Comparison of ENCODE assay signal across 1 cellular context in genomic region chr20:49184691-49185070, GRCh38.
TF ChIP-seq lines count a peak whose summit lies in the region.

No MANE protein-coding gene starts in this region.

TF ChIP-seq in WTC11, 78 proteins besides CTCF, POLR2A, EP300 and RAD21 (continued from another document):
- TF ChIP-seq ARID4B (CRISPR knock-in tag; IDR thresholded peaks at IDR 0.05; ENCODE audit: borderline replicate concordance) (no peak), CREB1 (CRISPR knock-in tag; IDR thresholded peaks at IDR 0.05) (no peak), GRHL2 (CRISPR knock-in tag; IDR thresholded peaks at IDR 0.05; ENCODE audit: insufficient replicate concordance, severe bottlenecking) (no peak)
- TF ChIP-seq, protein P1, sequence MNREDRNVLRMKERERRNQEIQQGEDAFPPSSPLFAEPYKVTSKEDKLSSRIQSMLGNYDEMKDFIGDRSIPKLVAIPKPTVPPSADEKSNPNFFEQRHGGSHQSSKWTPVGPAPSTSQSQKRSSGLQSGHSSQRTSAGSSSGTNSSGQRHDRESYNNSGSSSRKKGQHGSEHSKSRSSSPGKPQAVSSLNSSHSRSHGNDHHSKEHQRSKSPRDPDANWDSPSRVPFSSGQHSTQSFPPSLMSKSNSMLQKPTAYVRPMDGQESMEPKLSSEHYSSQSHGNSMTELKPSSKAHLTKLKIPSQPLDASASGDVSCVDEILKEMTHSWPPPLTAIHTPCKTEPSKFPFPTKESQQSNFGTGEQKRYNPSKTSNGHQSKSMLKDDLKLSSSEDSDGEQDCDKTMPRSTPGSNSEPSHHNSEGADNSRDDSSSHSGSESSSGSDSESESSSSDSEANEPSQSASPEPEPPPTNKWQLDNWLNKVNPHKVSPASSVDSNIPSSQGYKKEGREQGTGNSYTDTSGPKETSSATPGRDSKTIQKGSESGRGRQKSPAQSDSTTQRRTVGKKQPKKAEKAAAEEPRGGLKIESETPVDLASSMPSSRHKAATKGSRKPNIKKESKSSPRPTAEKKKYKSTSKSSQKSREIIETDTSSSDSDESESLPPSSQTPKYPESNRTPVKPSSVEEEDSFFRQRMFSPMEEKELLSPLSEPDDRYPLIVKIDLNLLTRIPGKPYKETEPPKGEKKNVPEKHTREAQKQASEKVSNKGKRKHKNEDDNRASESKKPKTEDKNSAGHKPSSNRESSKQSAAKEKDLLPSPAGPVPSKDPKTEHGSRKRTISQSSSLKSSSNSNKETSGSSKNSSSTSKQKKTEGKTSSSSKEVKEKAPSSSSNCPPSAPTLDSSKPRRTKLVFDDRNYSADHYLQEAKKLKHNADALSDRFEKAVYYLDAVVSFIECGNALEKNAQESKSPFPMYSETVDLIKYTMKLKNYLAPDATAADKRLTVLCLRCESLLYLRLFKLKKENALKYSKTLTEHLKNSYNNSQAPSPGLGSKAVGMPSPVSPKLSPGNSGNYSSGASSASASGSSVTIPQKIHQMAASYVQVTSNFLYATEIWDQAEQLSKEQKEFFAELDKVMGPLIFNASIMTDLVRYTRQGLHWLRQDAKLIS (CRISPR knock-in tag; IDR thresholded peaks at IDR 0.05; ENCODE audit: borderline replicate concordance), result no peak
